ENCODE assay signal across 8 cellular contexts in the genomic region with DNA sequence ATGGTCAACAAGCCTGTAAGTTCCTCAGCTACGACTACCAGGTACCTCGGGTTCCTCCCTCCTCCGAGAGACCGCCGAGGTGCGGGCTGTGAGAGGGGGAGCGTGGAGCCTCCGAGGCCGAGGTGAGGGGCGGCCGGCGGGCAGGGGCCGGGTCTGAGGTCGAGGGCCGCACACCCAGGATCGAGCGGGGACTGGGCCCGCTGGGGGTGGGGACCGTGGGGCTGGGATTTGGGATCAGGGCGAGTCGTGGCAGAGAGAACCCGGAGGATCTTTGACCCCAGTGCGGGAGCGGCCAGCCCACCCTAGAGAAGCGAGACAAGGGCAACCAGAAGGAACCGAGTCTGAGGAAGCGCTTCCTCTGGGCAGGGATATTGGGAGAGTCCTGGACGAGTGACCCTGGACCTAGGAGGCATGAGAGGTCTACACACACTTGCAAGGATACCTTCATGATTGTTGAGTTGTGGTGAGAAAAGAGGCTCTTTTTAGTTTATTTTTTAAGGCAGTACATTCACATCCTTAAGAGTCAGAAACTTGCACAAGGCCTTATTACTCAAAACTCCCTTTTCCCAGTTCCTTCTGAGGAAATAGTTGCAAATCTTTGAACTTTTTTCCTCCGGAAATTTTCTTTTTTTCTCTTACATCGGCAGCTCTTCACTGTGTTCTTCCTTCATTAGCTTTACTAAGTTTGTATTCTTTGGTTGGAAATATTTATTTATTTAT. TPM values are rescaled to one million over a fixed set of nuclear protein-coding genes. Genes with fewer than 3 reads are reported as not detected.
A peak's percentile ranks its signal among the peaks of the same experiment; 100 is the strongest.
DNase-seq lines count a peak whose midpoint lies in the region; ATAC-seq lines count a peak whose summit lies in the region.

No MANE protein-coding gene starts in this region.

- H3K9me3 Mint-ChIP-seq in activated T-cell treated with anti-CD3 and anti-CD28 coated beads, Interleukin-2, amount 50 U/mL, for 4 hours, result no peaks in the 10 kb centered on the region

- peak overlapping the region in 4 of 5 donors; percentile 68 to 96 (median 90) for H3K9ac ChIP-seq in subcutaneous abdominal adipose tissue (ENCODE audit: low read length in 5 of 5)

- no peaks in the 10 kb centered on the region for H3K9me3 ChIP-seq in subcutaneous abdominal adipose tissue (ENCODE audit: control insufficient read depth in 5 of 5, low read length in 5 of 5)

- H3K27me3 Mint-ChIP-seq in activated T-cell treated with anti-CD3 and anti-CD28 coated beads, Interleukin-2, amount 50 U/mL, for 4 hours (ENCODE audit: low read depth), result no peaks in the 10 kb centered on the region

- H3K27ac ChIP-seq in angular gyrus (ENCODE audit: low read depth, low read length), result peak overlapping the region; percentile 99
- H3K27ac ChIP-seq in subcutaneous abdominal adipose tissue (ENCODE audit: low read depth, low read length), result peak overlapping the region; percentile 92

- H3K27me3 ChIP-seq in subcutaneous abdominal adipose tissue (ENCODE audit: control insufficient read depth in 5 of 5, insufficient read depth in 4 of 5, low read length in 5 of 5), result no peaks in the 10 kb centered on the region

- no peaks in the 10 kb centered on the region for H3K36me3 ChIP-seq in subcutaneous abdominal adipose tissue (ENCODE audit: control insufficient read depth in 5 of 5, insufficient read depth in 5 of 5, low read length in 5 of 5)

- peaks cover 0 to 16% (median 13%) of the 10 kb centered on the region in 5 donors for H3K4me1 ChIP-seq in subcutaneous abdominal adipose tissue (ENCODE audit: control insufficient read depth in 5 of 5, insufficient read depth in 5 of 5, low read length in 5 of 5)

- DNase-seq in activated T-cell treated with anti-CD3 and anti-CD28 coated beads, Interleukin-2, amount 50 U/mL, for 4 hours, result no peak
- DNase-seq in activated T-cell treated with anti-CD3 and anti-CD28 coated beads for 4 hours (no peak), iPS-NIHi7 (ENCODE audit: extremely low spot score) (peak; percentile 29), DMS 273 (lab: John Stamatoyannopoulos, UW; ENCODE audit: unreplicated experiment) (no peak), NCI-H1436 (lab: John Stamatoyannopoulos, UW) (no peak)

- H3K4me3 Mint-ChIP-seq in activated T-cell treated with anti-CD3 and anti-CD28 coated beads, Interleukin-2, amount 50 U/mL, for 4 hours, result peak overlapping the region; percentile 96

- peaks cover 2% of the 10 kb centered on the region for H3K36me3 Mint-ChIP-seq in activated T-cell treated with anti-CD3 and anti-CD28 coated beads, Interleukin-2, amount 50 U/mL, for 4 hours (ENCODE audit: insufficient read depth)

- H3K4me3 ChIP-seq in subcutaneous abdominal adipose tissue (ENCODE audit: low read depth in 1 of 5, low read length in 5 of 5), result peak overlapping the region; percentile 86 to 99 (median 92)

- H3K4me1 Mint-ChIP-seq in activated T-cell treated with anti-CD3 and anti-CD28 coated beads, Interleukin-2, amount 50 U/mL, for 4 hours (ENCODE audit: low read depth), result peaks cover 18% of the 10 kb centered on the region

- ATAC-seq in activated T-cell treated with anti-CD3 and anti-CD28 coated beads, Interleukin-2, amount 50 U/mL, for 4 hours, result no peak
- no peak for ATAC-seq in GM18858 (IDR thresholded peaks at IDR 0.05; ENCODE audit: unreplicated experiment)

RNA-seq across cellular contexts. Expression of a gene that starts 0.4 kb away (rescaled TPM):
- total RNA-seq in activated T-cell treated with anti-CD3 and anti-CD28 coated beads, Interleukin-2, amount 50 U/mL, for 4 hours, result 1 to 10 TPM; 1.3 to 3.8 (median 1.6) TPM

RNA-seq across cellular contexts. Expression of a gene that starts 28.3 kb away (rescaled TPM):
- total RNA-seq in activated T-cell treated with anti-CD3 and anti-CD28 coated beads, Interleukin-2, amount 50 U/mL, for 4 hours, result 100 to 1,000 TPM; 531 to 572 (median 556) TPM
